20 cellular contexts compared by ENCODE assay signal in genomic region chr13:34039678-34040077, GRCh38.
"Had no signal": no experiment of that assay in that cellular context is flagged by ENCODE, and none has a peak within 500 bp of the region (broad histone marks: within the 10 kb centered on the region; RNA-seq: fewer than 3 reads in every experiment).

No MANE protein-coding gene starts in this region.

- H3K27ac Mint-ChIP-seq: mesothelial cell of epicardium; natural killer cell; neural progenitor cell; stimulated activated memory B cell treated with anti-CD40 and anti-IgM and Interleukin-4, amounts not matched to agents 10 μg/mL and 1 μg/mL and 100 μg/mL, for 72 hours; stimulated activated naive CD8-positive, alpha-beta T cell treated with anti-CD3 and anti-CD28 coated beads, Interleukin-15, Interleukin-2, amounts not matched to agents 100 ng/mL and 50 ng/mL, for 24 hours had no signal

- H3K4me3 ChIP-seq: colonic mucosa, heart left ventricle, neural progenitor cell, ovary, right atrium auricular region, sigmoid colon, skin epidermis, tibial artery had no signal

- H3K27ac ChIP-seq: colonic mucosa, heart left ventricle, neural progenitor cell, ovary, right atrium auricular region, sigmoid colon, skin epidermis, tibial artery had no signal

- H3K9me3 ChIP-seq: colonic mucosa, ovary, right atrium auricular region had no signal

- H3K27me3 ChIP-seq: colonic mucosa, heart left ventricle, neural progenitor cell, ovary, right atrium auricular region, sigmoid colon, tibial artery had no signal

- H3K9ac ChIP-seq: neural progenitor cell had no signal

- H2AFZ ChIP-seq: neural progenitor cell had no signal

- H3K36me3 ChIP-seq: colonic mucosa, heart left ventricle, neural progenitor cell, ovary, right atrium auricular region, sigmoid colon, tibial artery had no signal

- DNase-seq: colonic mucosa; dermis blood vessel endothelial cell; heart left ventricle; hippocampal formation; natural killer cell; nucleus accumbens; ovary; sigmoid colon; stimulated activated CD4-positive, alpha-beta T cell treated with anti-CD3 and anti-CD28 coated beads, Interleukin-12 subunit alpha, Interleukin-12 subunit beta, amount 100 ng/mL, for 4 hours; stimulated activated CD4-positive, alpha-beta T cell treated with anti-CD3 and anti-CD28 coated beads, Interleukin-4, amount 100 ng/mL, for 1 hour; stimulated activated CD8-positive, alpha-beta memory T cell treated with anti-CD3 and anti-CD28 coated beads, Interleukin-4, amount 100 ng/mL, for 48 hours; tibial artery had no signal

- H3K4me2 ChIP-seq: neural progenitor cell had no signal

- H3K36me3 Mint-ChIP-seq: natural killer cell; stimulated activated memory B cell treated with anti-CD40 and anti-IgM and Interleukin-4, amounts not matched to agents 10 μg/mL and 1 μg/mL and 100 μg/mL, for 72 hours had no signal

- H3K4me3 Mint-ChIP-seq: mesothelial cell of epicardium; natural killer cell; neural progenitor cell; stimulated activated memory B cell treated with anti-CD40 and anti-IgM and Interleukin-4, amounts not matched to agents 10 μg/mL and 1 μg/mL and 100 μg/mL, for 72 hours; stimulated activated naive CD8-positive, alpha-beta T cell treated with anti-CD3 and anti-CD28 coated beads, Interleukin-15, Interleukin-2, amounts not matched to agents 100 ng/mL and 50 ng/mL, for 24 hours had no signal

- H3K4me1 ChIP-seq: colonic mucosa, heart left ventricle, right atrium auricular region had no signal

- H3K4me1 Mint-ChIP-seq: natural killer cell had no signal

- H3K27me3 Mint-ChIP-seq: stimulated activated memory B cell treated with anti-CD40 and anti-IgM and Interleukin-4, amounts not matched to agents 10 μg/mL and 1 μg/mL and 100 μg/mL, for 72 hours; stimulated activated naive CD8-positive, alpha-beta T cell treated with anti-CD3 and anti-CD28 coated beads, Interleukin-15, Interleukin-2, amounts not matched to agents 100 ng/mL and 50 ng/mL, for 24 hours had no signal

- FAIRE-seq: endothelial cell of umbilical vein, frontal cortex had no signal
